Comparison of ENCODE assay signal across 12 cellular contexts in the genomic region with DNA sequence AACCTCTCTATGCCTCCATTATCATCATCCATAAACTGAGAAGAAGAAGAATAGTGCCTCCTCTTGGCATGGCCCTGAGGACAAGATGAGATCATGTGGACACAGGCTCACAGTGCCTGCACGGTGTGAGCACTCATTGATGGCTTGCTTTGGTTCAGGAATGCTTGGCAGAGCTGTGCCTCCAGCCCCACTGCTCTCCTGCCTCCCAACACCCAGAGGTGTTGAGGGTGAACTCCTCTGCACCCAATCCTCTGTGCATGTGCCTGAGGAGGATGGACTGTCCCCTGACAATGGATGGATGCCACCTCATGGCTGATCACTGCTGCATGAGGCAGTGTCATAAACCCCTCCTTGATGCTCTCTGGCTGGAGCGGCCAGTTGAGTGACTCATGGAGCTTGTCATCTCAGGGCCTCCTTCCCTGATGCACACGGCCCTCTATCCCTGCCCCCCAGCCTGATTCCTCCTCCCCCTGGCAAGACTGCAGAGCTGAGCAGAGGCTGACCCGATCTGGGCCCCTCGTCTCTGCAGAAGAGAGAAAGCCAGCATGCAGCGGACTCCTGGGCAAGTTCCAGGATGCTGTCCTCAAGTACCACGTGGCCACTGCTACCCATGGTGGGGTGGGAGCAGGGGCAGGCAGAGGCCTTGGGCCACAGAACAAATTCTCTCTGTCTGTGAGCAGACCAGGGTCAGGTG.
DNase-seq lines count a peak whose midpoint lies in the region; ATAC-seq and TF ChIP-seq lines count a peak whose summit lies in the region.
"Had no signal": no experiment of that assay in that cellular context is flagged by ENCODE, and none has a peak within 500 bp of the region (broad histone marks: within the 10 kb centered on the region; RNA-seq: fewer than 3 reads in every experiment).

No MANE protein-coding gene starts in this region.

- H3K9me3 Mint-ChIP-seq in stimulated activated effector memory CD8-positive, alpha-beta T cell treated with anti-CD3 and anti-CD28 coated beads, Interleukin-12 subunit alpha, Interleukin-12 subunit beta, amount 100 ng/mL, for 72 hours, result no peaks in the 10 kb centered on the region
- no peaks in the 10 kb centered on the region for H3K9me3 Mint-ChIP-seq in activated CD4-positive, alpha-beta T cell treated with anti-CD3 and anti-CD28 coated beads, Interleukin-2, amount 10 ng/mL, durations not matched to agents 24 days and 14 days
- H3K9me3 Mint-ChIP-seq: activated naive CD8-positive, alpha-beta T cell treated with anti-CD3 and anti-CD28 coated beads, Interleukin-2, amount 10 ng/mL, durations not matched to agents 7 days and 5 days had no signal

- DNase-seq in M059J (ENCODE audit: low read depth) (peak; percentile 97), fibroblast of mammary gland (ENCODE audit: low read depth) (peak; percentile 93), SHP77 (lab: John Stamatoyannopoulos, UW) (no peak), GM19240 (ENCODE audit: insufficient read length, low spot score) (no peak)
- no peak for DNase-seq in stimulated activated effector memory CD8-positive, alpha-beta T cell treated with anti-CD3 and anti-CD28 coated beads, Interleukin-12 subunit alpha, Interleukin-12 subunit beta, amount 100 ng/mL, for 72 hours (ENCODE audit: low spot score in 2 of 2)
- no peak for DNase-seq in activated CD4-positive, alpha-beta T cell treated with anti-CD3 and anti-CD28 coated beads, Interleukin-2, amount 10 ng/mL, durations not matched to agents 24 days and 14 days
- DNase-seq in stimulated activated CD4-positive, alpha-beta T cell treated with anti-CD3 and anti-CD28 coated beads, Interleukin-4, amount 100 ng/mL, for 1 hour, result no peak
- DNase-seq: activated naive CD8-positive, alpha-beta T cell treated with anti-CD3 and anti-CD28 coated beads, Interleukin-2, amount 10 ng/mL, durations not matched to agents 7 days and 5 days; naive B cell; RPMI8226; stimulated activated naive CD4-positive, alpha-beta T cell treated with Interleukin-2 at 50 U/mL for 16 hours had no signal

- peak overlapping the region; percentile 77 for H3K27ac Mint-ChIP-seq in stimulated activated effector memory CD8-positive, alpha-beta T cell treated with anti-CD3 and anti-CD28 coated beads, Interleukin-12 subunit alpha, Interleukin-12 subunit beta, amount 100 ng/mL, for 72 hours
- H3K27ac Mint-ChIP-seq in activated CD4-positive, alpha-beta T cell treated with anti-CD3 and anti-CD28 coated beads, Interleukin-2, amount 10 ng/mL, durations not matched to agents 24 days and 14 days, result no peak overlapping the region
- H3K27ac Mint-ChIP-seq: activated naive CD8-positive, alpha-beta T cell treated with anti-CD3 and anti-CD28 coated beads, Interleukin-2, amount 10 ng/mL, durations not matched to agents 7 days and 5 days; naive B cell had no signal

- H3K4me3 ChIP-seq in fibroblast of mammary gland (ENCODE audit: control insufficient read depth, low read depth, low read length), result no peak overlapping the region

- intact Hi-C loops in activated CD4-positive, alpha-beta T cell treated with anti-CD3 and anti-CD28 coated beads, Interleukin-2, amount 10 ng/mL, durations not matched to agents 24 days and 14 days (cut with micrococcal nuclease), result no loop called here

- ATAC-seq in GM19455 (IDR thresholded peaks at IDR 0.05; ENCODE audit: unreplicated experiment), result peak; percentile 25
- ATAC-seq in stimulated activated effector memory CD8-positive, alpha-beta T cell treated with anti-CD3 and anti-CD28 coated beads, Interleukin-12 subunit alpha, Interleukin-12 subunit beta, amount 100 ng/mL, for 72 hours, result peak; percentile 68

- peaks cover 37% of the 10 kb centered on the region for H3K4me1 Mint-ChIP-seq in stimulated activated effector memory CD8-positive, alpha-beta T cell treated with anti-CD3 and anti-CD28 coated beads, Interleukin-12 subunit alpha, Interleukin-12 subunit beta, amount 100 ng/mL, for 72 hours
- peaks cover 2% of the 10 kb centered on the region for H3K4me1 Mint-ChIP-seq in activated CD4-positive, alpha-beta T cell treated with anti-CD3 and anti-CD28 coated beads, Interleukin-2, amount 10 ng/mL, durations not matched to agents 24 days and 14 days
- H3K4me1 Mint-ChIP-seq: naive B cell had no signal

- TF ChIP-seq CTCF in fibroblast of mammary gland (conservative IDR thresholded peaks at IDR 0.05; ENCODE audit: control insufficient read depth, insufficient read depth, low read depth, low read length), result no peak

- no peaks in the 10 kb centered on the region for H3K36me3 Mint-ChIP-seq in stimulated activated effector memory CD8-positive, alpha-beta T cell treated with anti-CD3 and anti-CD28 coated beads, Interleukin-12 subunit alpha, Interleukin-12 subunit beta, amount 100 ng/mL, for 72 hours
- no peaks in the 10 kb centered on the region for H3K36me3 Mint-ChIP-seq in activated CD4-positive, alpha-beta T cell treated with anti-CD3 and anti-CD28 coated beads, Interleukin-2, amount 10 ng/mL, durations not matched to agents 24 days and 14 days (ENCODE audit: low read depth)
- H3K36me3 Mint-ChIP-seq: activated naive CD8-positive, alpha-beta T cell treated with anti-CD3 and anti-CD28 coated beads, Interleukin-2, amount 10 ng/mL, durations not matched to agents 7 days and 5 days; naive B cell had no signal

- H3K4me3 Mint-ChIP-seq in stimulated activated effector memory CD8-positive, alpha-beta T cell treated with anti-CD3 and anti-CD28 coated beads, Interleukin-12 subunit alpha, Interleukin-12 subunit beta, amount 100 ng/mL, for 72 hours, result peak overlapping the region; percentile 43
- H3K4me3 Mint-ChIP-seq in activated CD4-positive, alpha-beta T cell treated with anti-CD3 and anti-CD28 coated beads, Interleukin-2, amount 10 ng/mL, durations not matched to agents 24 days and 14 days, result no peak overlapping the region
- H3K4me3 Mint-ChIP-seq: activated naive CD8-positive, alpha-beta T cell treated with anti-CD3 and anti-CD28 coated beads, Interleukin-2, amount 10 ng/mL, durations not matched to agents 7 days and 5 days; naive B cell had no signal

- H3K27me3 Mint-ChIP-seq in activated CD4-positive, alpha-beta T cell treated with anti-CD3 and anti-CD28 coated beads, Interleukin-2, amount 10 ng/mL, durations not matched to agents 24 days and 14 days, result no peaks in the 10 kb centered on the region

Comparison
In these comparisons a context has a peak if more than half of its experiments do, and no peak if none do; other contexts are left out.
1. DNase-seq: peak in M059J (single experiment) and fibroblast of mammary gland (single experiment); none in stimulated activated effector memory CD8-positive, alpha-beta T cell treated with anti-CD3 and anti-CD28 coated beads, Interleukin-12 subunit alpha, Interleukin-12 subunit beta, amount 100 ng/mL, for 72 hours (0 of 2), SHP77 (0 of 2), activated CD4-positive, alpha-beta T cell treated with anti-CD3 and anti-CD28 coated beads, Interleukin-2, amount 10 ng/mL, durations not matched to agents 24 days and 14 days (single experiment), GM19240 (single experiment) and stimulated activated CD4-positive, alpha-beta T cell treated with anti-CD3 and anti-CD28 coated beads, Interleukin-4, amount 100 ng/mL, for 1 hour (single experiment).